In genomic region chr3:120596116-120596852, GRCh38 we compare ENCODE assay signal across 8 cellular contexts. TPM values are rescaled to one million over a fixed set of nuclear protein-coding genes. Genes with fewer than 3 reads are reported as not detected.
DNase-seq lines count a peak whose midpoint lies in the region; ATAC-seq and TF ChIP-seq lines count a peak whose summit lies in the region.

TSS of gene NDUFB4 (plus strand) at chr3:120596336. CDS start at chr3:120596360, 24 bp downstream.

- under 1% methylated on average over 53 of the region's 53 CpGs for WGBS in prostate gland
- WGBS in urinary bladder, result under 1% methylated on average over 53 of the region's 53 CpGs

- H3K4me1 ChIP-seq in prostate gland (replicated peaks) (no peaks in the 10 kb centered on the region), urinary bladder (ENCODE audit: insufficient read depth) (no peaks in the 10 kb centered on the region)

- peak; percentile 86 for TF ChIP-seq POLR2A in prostate gland (IDR thresholded peaks at IDR 0.05)

- H3K27ac ChIP-seq in prostate gland (peak within 1 kb of the TSS; percentile 82 to 86), urinary bladder (ENCODE audit: low read depth) (peak within 1 kb of the TSS; percentile 80)

- H3K9me3 ChIP-seq in prostate gland, result no peaks in the 10 kb centered on the region

- H3K4me3 ChIP-seq in prostate gland, result peak within 1 kb of the TSS; percentile 63 to 69
- peak within 1 kb of the TSS; percentile 80 for H3K4me3 ChIP-seq in urinary bladder (ENCODE audit: low read depth, low read length)

- no peak for TF ChIP-seq CTCF in prostate gland (IDR thresholded peaks at IDR 0.05)

- H3K36me3 ChIP-seq in prostate gland (no peaks in the 10 kb centered on the region), urinary bladder (ENCODE audit: insufficient read depth) (peaks cover 2% of the 10 kb centered on the region)

- peak; percentile 93 for DNase-seq in NCI-H187 treated with DMSO at 0.1 percent for 48 hours (lab: John Stamatoyannopoulos, UW)
- peak; percentile 62 to 99 (median 95) for DNase-seq in anterior cingulate cortex (lab: John Stamatoyannopoulos, UW)
- DNase-seq in left ventricle myocardium superior, result peak; percentile 99
- peak; percentile 96 for DNase-seq in prostate gland (ENCODE audit: low spot score)

- intact Hi-C loops in T-helper 2 cell treated with Interferon-gamma antibody and Interleukin-4, amounts not matched to agents 100 ng/mL and 5 ng/mL, for 36 hours (cut with micrococcal nuclease), result loop anchor here (1.0 to 5.0 kb wide), 8 partner anchors 37 to 1355 kb away; partner anchors contain the start of genes B4GALT4, GOLGB1, GTF2E1 and LRRC58
- intact Hi-C loops in left ventricle myocardium superior (cut with micrococcal nuclease) (no loop called here), prostate gland (cut with DNase I) (loop anchor here (10.0 kb wide), 1 partner anchor 149 kb away; the partner anchor contains the start of genes GTF2E1 and RABL3)

- no peaks in the 10 kb centered on the region for H3K27me3 ChIP-seq in prostate gland (replicated peaks; ENCODE audit: insufficient read depth)

- peak; percentile 88 for ATAC-seq in GM18499 (IDR thresholded peaks at IDR 0.05; ENCODE audit: insufficient read depth, unreplicated experiment)
- ATAC-seq in HG02943 (IDR thresholded peaks at IDR 0.05; ENCODE audit: low read depth, unreplicated experiment), result peak; percentile 94
- peak; percentile 99 for ATAC-seq in left ventricle myocardium superior

RNA-seq across cellular contexts. Expression of gene NDUFB4, which starts in this region (rescaled TPM):
- 128 and 131 TPM in 2 replicates for total RNA-seq in T-helper 2 cell treated with Interferon-gamma antibody and Interleukin-4, amounts not matched to agents 100 ng/mL and 5 ng/mL, for 36 hours
- total RNA-seq in left ventricle myocardium superior (645 TPM), prostate gland (100 to 1,000 TPM in 1 of 2 donors, 10 to 100 TPM in 1; 83.3 to 159 TPM), urinary bladder (58.1 TPM)
- 242 TPM for polyA plus RNA-seq in urinary bladder

Comparison
In these comparisons a context has a peak if more than half of its experiments do, and no peak if none do; other contexts are left out.
1. Peak in every context shown above with its lines: DNase-seq, ATAC-seq, H3K4me3 ChIP-seq and H3K27ac ChIP-seq.